In genomic region chr19:55635334-55635717, GRCh38 we compare ENCODE assay signal across 6 cellular contexts. TPM values are rescaled to one million over a fixed set of nuclear protein-coding genes. Genes with fewer than 3 reads are reported as not detected.
DNase-seq lines count a peak whose midpoint lies in the region; ATAC-seq and TF ChIP-seq lines count a peak whose summit lies in the region.

No MANE protein-coding gene starts in this region.

- BruUV-seq in A673 (replicated peaks; lab: Mats Ljungman, UMichigan) = TSS peak; percentile 58

- no peaks in the 10 kb centered on the region for H3K27me3 ChIP-seq in A673 (replicated peaks; ENCODE audit: insufficient read depth, low read depth, low read length, poor library complexity)

- ATAC-seq in T-cell (replicated peaks in 1 of 4) = no peak
- ATAC-seq in GM19328 (IDR thresholded peaks at IDR 0.05; ENCODE audit: unreplicated experiment) = no peak

- no peaks in the 10 kb centered on the region for H3K27me3 Mint-ChIP-seq in T-cell
- peaks cover 7 to 19% (median 18%) of the 10 kb centered on the region in 3 donors for H3K27me3 Mint-ChIP-seq in immature natural killer cell (ENCODE audit: low read depth in 3 of 3)

- CTCF ChIA-PET in A673 (lab: Charles Lee) = no interaction called here
- CTCF ChIA-PET in T-cell (lab: Charles Lee) = no interaction called here

- peaks cover 60 to 65% (median 64%) of the 10 kb centered on the region in 3 donors for H3K4me1 Mint-ChIP-seq in T-cell
- peaks cover 60 to 61% of the 10 kb centered on the region in 2 donors for H3K4me1 Mint-ChIP-seq in immature natural killer cell

- peak overlapping the region; percentile 70 for H3K4me3 ChIP-seq in A673 (ENCODE audit: low read depth, low read length, poor library complexity, severe bottlenecking)

- H3K27ac Mint-ChIP-seq in T-cell (peak overlapping the region; percentile 100), immature natural killer cell (peak overlapping the region; percentile 97 to 100 (median 100))

- peaks cover 19% of the 10 kb centered on the region for H3K4me1 ChIP-seq in A673 (ENCODE audit: insufficient read depth, low read length, poor library complexity, severe bottlenecking)

- H3K9me3 Mint-ChIP-seq in T-cell = no peaks in the 10 kb centered on the region
- H3K9me3 Mint-ChIP-seq in immature natural killer cell = no peaks in the 10 kb centered on the region

- H3K27ac ChIP-seq in A673 (ENCODE audit: low read depth, low read length, poor library complexity, severe bottlenecking) = peak overlapping the region; percentile 87

- H3K36me3 ChIP-seq in A673 (ENCODE audit: insufficient read depth, low read length, poor library complexity, severe bottlenecking) = no peaks in the 10 kb centered on the region

- peaks cover 17% of the 10 kb centered on the region for H3K36me3 Mint-ChIP-seq in T-cell
- H3K36me3 Mint-ChIP-seq in immature natural killer cell = peaks cover 3 to 4% (median 3%) of the 10 kb centered on the region in 3 donors

- intact Hi-C loops in A673 (cut with micrococcal nuclease; ENCODE audit: unreplicated experiment) = no loop called here

- H3K4me3 Mint-ChIP-seq in T-cell (peak overlapping the region; percentile 98 to 100 (median 99)), immature natural killer cell (peak overlapping the region; percentile 97 to 100 (median 98))

- no peak for TF ChIP-seq CTCF in A673 (conservative IDR thresholded peaks at IDR 0.05; ENCODE audit: low read depth, low read length)

- no peak for DNase-seq in A673 (ENCODE audit: low spot score)
- DNase-seq in T-cell = peak in 1 of 34 experiments; percentile 37
- peak in 1 of 3 donors; percentile 14 for DNase-seq in immature natural killer cell
- DNase-seq in G401 (ENCODE audit: low spot score) = no peak
- no peak for DNase-seq in iPS-NIHi11 (ENCODE audit: low spot score)

- no peaks in the 10 kb centered on the region for H3K9me3 ChIP-seq in A673 (ENCODE audit: low read depth, low read length, poor library complexity, severe bottlenecking)

- in situ Hi-C loops in G401 (cut with HindIII; ENCODE audit: low sequenced_read_pairs) = no loop called here

- POLR2A ChIA-PET in A673 (lab: Charles Lee; ENCODE audit: low non-redundant PET) (no interaction called here), T-cell (lab: Charles Lee) (interaction anchor here (0.8 kb wide), 2 partner anchors 174 to 517 kb away, joined by 3 to 5 read pairs; partner anchors contain the start of gene ISOC2 (in 1 of the 2))

RNA-seq across cellular contexts. Expression of gene ZNF580, which starts 5.5 kb away (rescaled TPM):
- total RNA-seq in A673 (2021) (49.1 and 65.7 TPM in 2 replicates), T-cell (100 to 1,000 TPM in 2 of 5 donors, 10 to 100 TPM in 3; 44.6 to 116 (median 94.2) TPM)
- 10 to 100 TPM in 2 of 3 donors, 1 to 10 TPM in 1; 9.6 to 27.8 (median 13.8) TPM for polyA plus RNA-seq in immature natural killer cell
- 5.1 and 17.4 TPM in 2 replicates for total RNA-seq in G401 (2014; rRNA removed; shearing (Covaris generic))

RNA-seq across cellular contexts. Expression of gene ZNF581, which starts 8.1 kb away (rescaled TPM):
- total RNA-seq in A673 (2021) (37.1 and 38.4 TPM in 2 replicates), T-cell (10 to 100 TPM; 26.4 to 38.7 (median 31.9) TPM)
- polyA plus RNA-seq in immature natural killer cell = 10 to 100 TPM in 2 of 3 donors, 1 to 10 TPM in 1; 8.4 to 24.9 (median 20.6) TPM
- total RNA-seq in G401 (2014; rRNA removed; shearing (Covaris generic)) = 31.0 and 53.7 TPM in 2 replicates

RNA-seq across cellular contexts. Expression of gene ZNF784, which starts 11.0 kb away (rescaled TPM):
- total RNA-seq in A673 (2021) = 6.8 and 7.1 TPM in 2 replicates
- 10 to 100 TPM in 2 of 5 donors, 1 to 10 TPM in 3; 7.2 to 13.3 (median 8.2) TPM for total RNA-seq in T-cell
- polyA plus RNA-seq in immature natural killer cell = under 1 TPM; 0.59 to 0.78 (median 0.62) TPM
- 6.8 and 21.0 TPM in 2 replicates for total RNA-seq in G401 (2014; rRNA removed; shearing (Covaris generic))

RNA-seq across cellular contexts. Expression of gene CCDC106, which starts 12.7 kb away (rescaled TPM):
- total RNA-seq in A673 (2021) (39.9 and 41.5 TPM in 2 replicates), T-cell (1 to 10 TPM; 1.7 to 4.7 (median 3.8) TPM)
- 1 to 10 TPM in 2 of 3 donors, not detected in 1; 1.1 to 1.7 TPM for polyA plus RNA-seq in immature natural killer cell
- total RNA-seq in G401 (2014; rRNA removed; shearing (Covaris generic)) = 24.9 and 29.0 TPM in 2 replicates

RNA-seq across cellular contexts. Expression of gene U2AF2, which starts 19.5 kb away (rescaled TPM):
- total RNA-seq in A673 (2021) = 385 and 411 TPM in 2 replicates
- total RNA-seq in T-cell = 100 to 1,000 TPM; 254 to 310 (median 303) TPM
- 10 to 100 TPM in 1 of 3 donors, 1 to 10 TPM in 2; 3.1 to 17.0 (median 8.0) TPM for polyA plus RNA-seq in immature natural killer cell
- total RNA-seq in G401 (2014; rRNA removed; shearing (Covaris generic)) = 239 and 262 TPM in 2 replicates
